ENCODE assay signal across 8 cellular contexts in genomic region chr6:147508073-147508870, GRCh38. TPM values are rescaled to one million over a fixed set of nuclear protein-coding genes. Genes with fewer than 3 reads are reported as not detected.
DNase-seq lines count a peak whose midpoint lies in the region; ATAC-seq and TF ChIP-seq lines count a peak whose summit lies in the region.

Gene SAMD5 (plus strand): TSS chr6:147508690. CDS start chr6:147508929, 239 bp downstream.

- ATAC-seq in GM18909 (IDR thresholded peaks at IDR 0.05; ENCODE audit: poor library complexity, unreplicated experiment), result peak; percentile 53
- ATAC-seq in HG03196 (IDR thresholded peaks at IDR 0.05; ENCODE audit: unreplicated experiment), result peak; percentile 55
- no peak for ATAC-seq in GM21515 (IDR thresholded peaks at IDR 0.05; ENCODE audit: unreplicated experiment)

- H3K4me1 ChIP-seq in BE2C (peaks cover 3% of the 10 kb centered on the region; the same call in 1 of the 2 replicates), spleen (peaks cover 11 to 39% (median 33%) of the 10 kb centered on the region in 6 donors)

- H3K27me3 ChIP-seq in BE2C, result peaks cover 43% of the 10 kb centered on the region
- peaks cover 6% of the 10 kb centered on the region for H3K27me3 ChIP-seq in kidney epithelial cell (ENCODE audit: control insufficient read depth, insufficient read depth, low read length)
- peaks cover 0 to 89% (median 22%) of the 10 kb centered on the region in 7 donors for H3K27me3 ChIP-seq in spleen (replicated peaks in 1 of 7)

- DNase-seq in BE2C (peak; percentile 58), RPMI7951 (ENCODE audit: low read depth) (peak; percentile 62), choroid plexus epithelial cell (ENCODE audit: low read depth) (peak; percentile 69), kidney epithelial cell (ENCODE audit: low read depth) (no peak), spleen (peak; percentile 81)

- no peak for TF ChIP-seq CTCF in BE2C (IDR thresholded peaks at IDR 0.05; ENCODE audit: low read depth, low read length)
- TF ChIP-seq CTCF in choroid plexus epithelial cell (conservative IDR thresholded peaks at IDR 0.05; ENCODE audit: low read depth, low read length), result no peak
- TF ChIP-seq CTCF in kidney epithelial cell (IDR thresholded peaks at IDR 0.05; ENCODE audit: insufficient read depth, low read length, poor library complexity, severe bottlenecking), result no peak
- no peak for TF ChIP-seq CTCF in spleen (IDR thresholded peaks at IDR 0.05 in 8 of 11, conservative IDR thresholded peaks at IDR 0.05 in 3 of 11)

- H3K9me3 ChIP-seq in BE2C (no peaks in the 10 kb centered on the region), spleen (no peaks in the 10 kb centered on the region)

- intact Hi-C loops in spleen (cut with DNase I; ENCODE audit: low total_unique reads), result loop anchor here (5.0 kb wide), 1 partner anchor 659 kb away; no protein-coding TSS in a partner anchor

- no peak for TF ChIP-seq POLR2A in spleen (IDR thresholded peaks at IDR 0.05)

- WGBS in spleen, 5 donors, result 1% methylated on average over 41 to 86 of the region's 86 CpGs

- peak within 1 kb of the TSS in 7 of 8 donors; percentile 47 to 76 (median 54) for H3K27ac ChIP-seq in spleen

- H3K36me3 ChIP-seq in BE2C (no peaks in the 10 kb centered on the region), kidney epithelial cell (ENCODE audit: control insufficient read depth, insufficient read depth, low read length) (no peaks in the 10 kb centered on the region), spleen (no peaks in the 10 kb centered on the region)

- H3K4me3 ChIP-seq in BE2C (ENCODE audit: low read depth, low read length) (peak within 1 kb of the TSS; percentile 58), choroid plexus epithelial cell (ENCODE audit: low read depth, low read length) (peak within 1 kb of the TSS; percentile 63), kidney epithelial cell (ENCODE audit: low read depth, low read length) (peak within 1 kb of the TSS; percentile 54), spleen (peak within 1 kb of the TSS; percentile 38 to 75 (median 52))

RNA-seq across cellular contexts. Expression of gene SAMD5, which starts in this region (rescaled TPM):
- 0.12 TPM for polyA plus RNA-seq in BE2C (2012; ENCODE audit: insufficient read depth, insufficient read length, low read depth)
- total RNA-seq in RPMI7951 (2014; rRNA removed; shearing (Covaris generic)), result 0.10 and 0.24 TPM in 2 replicates
- total RNA-seq in kidney epithelial cell (4.9 and 6.1 TPM in 2 replicates), spleen (1 to 10 TPM in 6 of 7 donors, under 1 TPM in 1; 0.85 to 5.0 (median 2.7) TPM)
- under 1 TPM; 0.15 to 0.54 (median 0.30) TPM for polyA plus RNA-seq in spleen

Comparison
In these comparisons a context has a peak if more than half of its experiments do, and no peak if none do; other contexts are left out.
1. Peak in DNase-seq in RPMI7951; RNA of the gene not detected or under 1 TPM.